11 cellular contexts compared by ENCODE assay signal in genomic region chrX:34918856-34919255, GRCh38. TPM values are rescaled to one million over a fixed set of nuclear protein-coding genes. Genes with fewer than 3 reads are reported as not detected.
A peak's percentile ranks its signal among the peaks of the same experiment; 100 is the strongest.
DNase-seq lines count a peak whose midpoint lies in the region; ATAC-seq, FAIRE-seq and TF ChIP-seq lines count a peak whose summit lies in the region.
"Had no signal": no experiment of that assay in that cellular context is flagged by ENCODE, and none has a peak within 500 bp of the region (broad histone marks: within the 10 kb centered on the region; RNA-seq: fewer than 3 reads in every experiment).

No MANE protein-coding gene starts in this region.

- no peak for ATAC-seq in right cardiac atrium
- peak; percentile 60 for ATAC-seq in foreskin keratinocyte
- ATAC-seq in GM18498 (IDR thresholded peaks at IDR 0.05; ENCODE audit: unreplicated experiment) = no peak
- no peak for ATAC-seq in GM21528 (IDR thresholded peaks at IDR 0.05; ENCODE audit: low FRiP score, unreplicated experiment)

- H3K9me3 ChIP-seq in cardiac muscle cell (ENCODE audit: low read depth) = no peaks in the 10 kb centered on the region
- no peaks in the 10 kb centered on the region for H3K9me3 ChIP-seq in right cardiac atrium (ENCODE audit: control insufficient read depth, low read length)

- 41% methylated on average over 1 of the region's 1 CpG for WGBS in right cardiac atrium
- WGBS in lower leg skin, 2 donors = 29 to 53% methylated on average over 1 of the region's 1 CpG

- H3K4me3 ChIP-seq in cardiac muscle cell = no peak overlapping the region
- no peak overlapping the region for H3K4me3 ChIP-seq in right cardiac atrium (ENCODE audit: low read length)
- no peak overlapping the region for H3K4me3 ChIP-seq in lower leg skin (ENCODE audit: low read depth, poor library complexity, severe bottlenecking)
- H3K4me3 ChIP-seq: skin epidermis had no signal

- intact Hi-C loops in right cardiac atrium (cut with DNase I) = no loop called here
- intact Hi-C loops in lower leg skin (cut with DNase I; ENCODE audit: low total_unique reads) = no loop called here

- H3K36me3 ChIP-seq in cardiac muscle cell = no peaks in the 10 kb centered on the region

- H3K27ac ChIP-seq in cardiac muscle cell = no peak overlapping the region
- no peak overlapping the region for H3K27ac ChIP-seq in right cardiac atrium (ENCODE audit: low read length)
- no peak overlapping the region for H3K27ac ChIP-seq in foreskin keratinocyte
- H3K27ac ChIP-seq: skin epidermis had no signal

- H3K27me3 ChIP-seq in cardiac muscle cell (no peaks in the 10 kb centered on the region), right cardiac atrium (ENCODE audit: control insufficient read depth, insufficient read depth) (no peaks in the 10 kb centered on the region), foreskin keratinocyte (no peaks in the 10 kb centered on the region)

- H3K4me1 ChIP-seq in cardiac muscle cell (ENCODE audit: low read depth) (peaks cover 13% of the 10 kb centered on the region), right cardiac atrium (ENCODE audit: control insufficient read depth, insufficient read depth, low read length) (no peaks in the 10 kb centered on the region), foreskin keratinocyte (peaks cover 5% of the 10 kb centered on the region)

- TF ChIP-seq POLR2A in lower leg skin (IDR thresholded peaks at IDR 0.05) = no peak

- DNase-seq in cardiac muscle cell (ENCODE audit: low read depth in 1 of 2, low spot score in 1 of 2) (peak; percentile 67 to 74), right cardiac atrium (no peak), SHP77 treated with DMSO at 0.1 percent for 48 hours (lab: John Stamatoyannopoulos, UW) (peak; percentile 55), foreskin keratinocyte (peak in 1 of 2 donors; percentile 13), urothelium cell line (ENCODE audit: low spot score) (peak; percentile 4), lower leg skin (ENCODE audit: low spot score in 2 of 2) (no peak)
- DNase-seq: activated gamma-delta T cell had no signal

- peak; percentile 48 for TF ChIP-seq CTCF in cardiac muscle cell (IDR thresholded peaks at IDR 0.05; ENCODE audit: low read depth, low read length)
- TF ChIP-seq CTCF in foreskin keratinocyte (conservative IDR thresholded peaks at IDR 0.05) = peak; percentile 55
- TF ChIP-seq CTCF in lower leg skin (IDR thresholded peaks at IDR 0.05) = no peak

- no peak for FAIRE-seq in urothelium cell line (lab: Jason Lieb, UNC)
- FAIRE-seq: G401.6 had no signal

RNA-seq across cellular contexts. Expression of gene FAM47B, which starts 23.7 kb away (rescaled TPM):
- total RNA-seq in cardiac muscle cell (not detected in 2 replicates), right cardiac atrium (not detected), foreskin keratinocyte (not detected in 2 replicates), lower leg skin (not detected)
- polyA plus RNA-seq in cardiac muscle cell (not detected in 2 replicates), right cardiac atrium (not detected), foreskin keratinocyte (not detected in 2 replicates)

Comparison
In these comparisons a context has a peak if more than half of its experiments do, and no peak if none do; other contexts are left out.
1. DNase-seq: peak in cardiac muscle cell (2 of 2), SHP77 treated with DMSO at 0.1 percent for 48 hours (single experiment) and urothelium cell line (single experiment); none in right cardiac atrium (0 of 3) and lower leg skin (0 of 2).
2. CTCF ChIP-seq: peak in cardiac muscle cell (single experiment) and foreskin keratinocyte (single experiment); none in lower leg skin (0 of 3).